In genomic region chr11:5383576-5383975, GRCh38 we compare ENCODE assay signal across 33 cellular contexts. TPM values are rescaled to one million over a fixed set of nuclear protein-coding genes. Genes with fewer than 3 reads are reported as not detected.
"Had no signal": no experiment of that assay in that cellular context is flagged by ENCODE, and none has a peak within 500 bp of the region (broad histone marks: within the 10 kb centered on the region; RNA-seq: fewer than 3 reads in every experiment).

Gene OR51M1, plus strand, starts transcription at chr11:5383812. Its CDS starts 5,587 bp downstream, at chr11:5389399.

- H3K27me3 Mint-ChIP-seq: activated CD4-positive, alpha-beta T cell treated with anti-CD3 and anti-CD28 coated beads, Interleukin-2, amount 10 ng/mL, durations not matched to agents 24 days and 14 days; activated naive CD8-positive, alpha-beta T cell treated with anti-CD3 and anti-CD28 coated beads, Interleukin-2, amount 10 ng/mL, durations not matched to agents 7 days and 5 days; activated T-cell treated with anti-CD3 and anti-CD28 coated beads, Interleukin-2, amount 50 U/mL, for 24 hours had no signal

- H3K9me3 ChIP-seq: ascending aorta had no signal

- H3K36me3 ChIP-seq: ascending aorta, cardiac muscle cell had no signal

- H3K27ac ChIP-seq: ascending aorta, cardiac muscle cell, VCaP had no signal

- H3K4me1 Mint-ChIP-seq: activated CD4-positive, alpha-beta T cell treated with anti-CD3 and anti-CD28 coated beads, Interleukin-2, amount 10 ng/mL, durations not matched to agents 24 days and 14 days; activated naive CD4-positive, alpha-beta T cell treated with anti-CD3 and anti-CD28 coated beads, Interleukin-2, amount 50 U/mL, for 24 hours; activated naive CD8-positive, alpha-beta T cell treated with anti-CD3 and anti-CD28 coated beads, Interleukin-2, amount 10 ng/mL, durations not matched to agents 7 days and 5 days had no signal

- H3K4me3 ChIP-seq: ascending aorta, cardiac muscle cell had no signal

- H3K36me3 Mint-ChIP-seq: activated naive CD4-positive, alpha-beta T cell treated with anti-CD3 and anti-CD28 coated beads, Interleukin-2, amount 50 U/mL, for 24 hours; activated naive CD8-positive, alpha-beta T cell treated with anti-CD3 and anti-CD28 coated beads, Interleukin-2, amount 10 ng/mL, durations not matched to agents 7 days and 5 days had no signal

- H3K4me3 Mint-ChIP-seq: activated CD4-positive, alpha-beta T cell treated with anti-CD3 and anti-CD28 coated beads, Interleukin-2, amount 10 ng/mL, durations not matched to agents 24 days and 14 days; activated CD8-positive, alpha-beta T cell treated with anti-CD3 and anti-CD28 coated beads for 36 hours; activated naive CD4-positive, alpha-beta T cell treated with anti-CD3 and anti-CD28 coated beads, Interleukin-2, amount 50 U/mL, for 24 hours; activated naive CD8-positive, alpha-beta T cell treated with anti-CD3 and anti-CD28 coated beads, Interleukin-2, amount 10 ng/mL, durations not matched to agents 7 days and 5 days; activated T-cell treated with anti-CD3 and anti-CD28 coated beads, Interleukin-2, amount 50 U/mL, for 24 hours had no signal

- H3K4me1 ChIP-seq: ascending aorta had no signal

- H3K27ac Mint-ChIP-seq: activated CD4-positive, alpha-beta T cell treated with anti-CD3 and anti-CD28 coated beads, Interleukin-2, amount 10 ng/mL, durations not matched to agents 24 days and 14 days; activated CD8-positive, alpha-beta T cell treated with anti-CD3 and anti-CD28 coated beads for 36 hours; activated naive CD4-positive, alpha-beta T cell treated with anti-CD3 and anti-CD28 coated beads, Interleukin-2, amount 50 U/mL, for 24 hours; activated naive CD8-positive, alpha-beta T cell treated with anti-CD3 and anti-CD28 coated beads, Interleukin-2, amount 10 ng/mL, durations not matched to agents 7 days and 5 days; activated T-cell treated with anti-CD3 and anti-CD28 coated beads, Interleukin-2, amount 50 U/mL, for 24 hours; activated T-helper 2 cell treated with anti-CD3 and anti-CD28 coated beads, Interferon-gamma antibody, Interleukin-2, Interleukin-4, amounts not matched to agents 10 μg/mL and 5 μg/mL and 100 μg/mL, durations not matched to agents 14 hours and 24 hours and 36 hours had no signal

- H3K9me3 Mint-ChIP-seq: activated CD4-positive, alpha-beta T cell treated with anti-CD3 and anti-CD28 coated beads, Interleukin-2, amount 10 ng/mL, durations not matched to agents 24 days and 14 days; activated CD8-positive, alpha-beta T cell treated with anti-CD3 and anti-CD28 coated beads for 36 hours; activated naive CD4-positive, alpha-beta T cell treated with anti-CD3 and anti-CD28 coated beads, Interleukin-2, amount 50 U/mL, for 24 hours; activated naive CD8-positive, alpha-beta T cell treated with anti-CD3 and anti-CD28 coated beads, Interleukin-2, amount 10 ng/mL, durations not matched to agents 7 days and 5 days; activated T-cell treated with anti-CD3 and anti-CD28 coated beads, Interleukin-2, amount 50 U/mL, for 24 hours; activated T-helper 2 cell treated with anti-CD3 and anti-CD28 coated beads, Interferon-gamma antibody, Interleukin-2, Interleukin-4, amounts not matched to agents 10 μg/mL and 5 μg/mL and 100 μg/mL, durations not matched to agents 14 hours and 24 hours and 36 hours had no signal

- H3K27me3 ChIP-seq: ascending aorta, cardiac muscle cell had no signal

- DNase-seq: activated CD4-positive, alpha-beta T cell treated with anti-CD3 and anti-CD28 coated beads, Interleukin-2, amount 10 ng/mL, durations not matched to agents 24 days and 14 days; activated CD4-positive, alpha-beta T cell treated with anti-CD3 and anti-CD28 coated beads, Interleukin-2, amount 50 U/mL, for 4 hours; activated CD8-positive, alpha-beta T cell treated with anti-CD3 and anti-CD28 coated beads for 36 hours; activated gamma-delta T cell; activated naive CD4-positive, alpha-beta T cell treated with Interleukin-2 at 50 U/mL for 16 hours; activated naive CD8-positive, alpha-beta T cell treated with anti-CD3 and anti-CD28 coated beads, Interleukin-2, amount 10 ng/mL, durations not matched to agents 7 days and 5 days; activated T-cell treated with anti-CD3 and anti-CD28 coated beads, Interleukin-2, amount 50 U/mL, for 24 hours; amygdala; Karpas-422; KBM-7; NCI-H1048; NCI-H1105 treated with DMSO at 0.1 percent for 48 hours; NCI-H1436; NCI-H1694; NCI-H1930; NCI-H2081 treated with DMSO at 0.1 percent for 48 hours; NCI-H226; NCI-H446 treated with DMSO at 0.1 percent for 48 hours; NCI-H524; OCI-M1; Right ventricle myocardium superior; SW 1271; T-helper 1 cell; T-helper 2 cell; T-helper 9 cell had no signal

- ATAC-seq: activated CD8-positive, alpha-beta T cell treated with anti-CD3 and anti-CD28 coated beads for 36 hours had no signal

RNA-seq across cellular contexts. Expression of gene OR51M1, which starts in this region (rescaled TPM):
- total RNA-seq: activated CD4-positive, alpha-beta T cell treated with anti-CD3 and anti-CD28 coated beads, Interleukin-2, amount 10 ng/mL, durations not matched to agents 24 days and 14 days; activated CD8-positive, alpha-beta memory T cell treated with anti-CD3 and anti-CD28 coated beads for 36 hours; activated CD8-positive, alpha-beta T cell treated with anti-CD3 and anti-CD28 coated beads for 36 hours; activated naive CD8-positive, alpha-beta T cell treated with anti-CD3 and anti-CD28 coated beads, Interleukin-2, amount 10 ng/mL, durations not matched to agents 7 days and 5 days; activated T-helper 2 cell treated with anti-CD3 and anti-CD28 coated beads, Interferon-gamma antibody, Interleukin-2, Interleukin-4, amounts not matched to agents 10 μg/mL and 5 μg/mL and 100 μg/mL, durations not matched to agents 14 hours and 24 hours and 36 hours; ascending aorta; cardiac muscle cell; MCF 10A; Right ventricle myocardium superior had no signal
- polyA plus RNA-seq: adipose tissue, cardiac muscle cell had no signal
